In the genomic region with DNA sequence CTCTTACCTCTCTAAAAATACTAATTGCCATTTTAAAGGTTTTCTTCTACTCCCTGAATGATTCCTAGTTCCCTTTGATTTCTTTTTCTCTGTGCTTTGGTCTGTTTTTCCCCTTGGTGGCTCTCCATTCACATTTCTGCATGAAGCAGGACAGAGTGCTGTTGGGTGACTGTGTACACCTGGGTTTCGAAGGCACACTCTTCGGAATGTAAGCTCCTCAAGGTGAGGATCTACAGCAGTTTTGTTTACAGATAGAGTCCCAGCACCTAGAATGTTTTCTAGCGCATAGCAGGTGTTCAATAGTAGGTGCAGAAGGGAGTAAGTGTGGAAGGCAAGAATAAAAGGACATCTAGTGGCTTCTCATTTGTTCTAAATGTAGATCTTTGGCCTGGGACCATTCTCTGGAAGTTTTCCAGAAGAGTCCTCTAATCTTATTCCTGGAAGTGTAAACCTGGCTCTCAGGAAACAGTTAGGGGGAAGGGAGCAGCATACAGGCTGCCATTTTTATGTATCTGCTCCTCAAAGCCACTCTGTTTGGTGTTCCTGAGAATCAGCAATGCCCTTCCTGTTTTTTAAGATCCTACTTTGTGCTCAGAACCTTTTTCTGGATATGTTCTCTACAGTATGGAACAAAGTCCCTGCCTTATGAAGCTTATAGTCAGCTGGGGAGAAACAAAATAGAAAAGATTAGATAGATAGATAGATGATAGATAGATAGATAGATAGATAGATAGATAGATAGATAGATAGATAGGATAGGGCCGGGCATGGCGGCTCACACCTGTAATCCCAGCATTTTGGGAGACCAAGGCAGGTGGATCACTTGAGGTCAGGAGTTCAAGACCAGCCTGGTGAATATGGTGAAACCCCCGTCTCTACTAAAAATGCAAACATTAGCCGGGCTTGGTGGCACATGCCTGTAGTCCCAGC, we compare ENCODE assay signal across 17 cellular contexts. TPM values are rescaled to one million over a fixed set of nuclear protein-coding genes. Genes with fewer than 3 reads are reported as not detected.
"Had no signal": no experiment of that assay in that cellular context is flagged by ENCODE, and none has a peak within 500 bp of the region (broad histone marks: within the 10 kb centered on the region; RNA-seq: fewer than 3 reads in every experiment).

No MANE protein-coding gene starts in this region.

- H3K4me1 ChIP-seq: sigmoid colon had no signal

- H3K4me3 Mint-ChIP-seq: activated naive CD4-positive, alpha-beta T cell treated with anti-CD3 and anti-CD28 coated beads, Interleukin-2, amount 50 U/mL, for 24 hours; brain; dendritic cell treated with granulocyte-macrophage colony-stimulating factor and Interleukin-4, amounts not matched to agents 40 ng/mL and 50 ng/mL, for 4 days; mesothelial cell of epicardium; naive B cell; stimulated activated naive CD8-positive, alpha-beta T cell treated with anti-CD3 and anti-CD28 coated beads, Interleukin-15, Interleukin-2, amounts not matched to agents 100 ng/mL and 50 ng/mL, for 24 hours; T-helper 1 cell treated with Interleukin-12 subunit alpha and Interleukin-12 subunit beta and Interleukin-4 antibody, amounts not matched to agents 30 μg/mL and 1 μg/mL, for 36 hours had no signal

- H3K9me3 Mint-ChIP-seq: activated naive CD4-positive, alpha-beta T cell treated with anti-CD3 and anti-CD28 coated beads, Interleukin-2, amount 50 U/mL, for 24 hours; dendritic cell treated with granulocyte-macrophage colony-stimulating factor and Interleukin-4, amounts not matched to agents 40 ng/mL and 50 ng/mL, for 4 days; mesothelial cell of epicardium; naive B cell; stimulated activated naive CD8-positive, alpha-beta T cell treated with anti-CD3 and anti-CD28 coated beads, Interleukin-15, Interleukin-2, amounts not matched to agents 100 ng/mL and 50 ng/mL, for 24 hours; T-helper 1 cell treated with Interleukin-12 subunit alpha and Interleukin-12 subunit beta and Interleukin-4 antibody, amounts not matched to agents 30 μg/mL and 1 μg/mL, for 36 hours had no signal

- H3K4me1 Mint-ChIP-seq: activated naive CD4-positive, alpha-beta T cell treated with anti-CD3 and anti-CD28 coated beads, Interleukin-2, amount 50 U/mL, for 24 hours; brain; mesothelial cell of epicardium; naive B cell had no signal

- DNase-seq: activated CD4-positive, alpha-beta T cell treated with anti-CD3 and anti-CD28 coated beads, Interleukin-2, amount 50 U/mL, for 1 hour; activated T-cell treated with anti-CD3 and anti-CD28 coated beads, Interleukin-2, amount 50 U/mL, for 1 hour; amniotic stem cell; glutamatergic neuron; naive B cell; SHP77; stimulated activated CD4-positive, alpha-beta T cell treated with anti-CD3 and anti-CD28 coated beads, Interleukin-4, amount 100 ng/mL, for 24 hours had no signal

- H3K27ac ChIP-seq: neutrophil, sigmoid colon had no signal

- H3K36me3 Mint-ChIP-seq: activated naive CD4-positive, alpha-beta T cell treated with anti-CD3 and anti-CD28 coated beads, Interleukin-2, amount 50 U/mL, for 24 hours; brain; mesothelial cell of epicardium; naive B cell had no signal

- H3K36me3 ChIP-seq: esophagus muscularis mucosa, neutrophil, sigmoid colon had no signal

- H3K4me3 ChIP-seq: esophagus muscularis mucosa, sigmoid colon had no signal

- H3K9me3 ChIP-seq: esophagus muscularis mucosa, neutrophil, sigmoid colon had no signal

- H3K27ac Mint-ChIP-seq: activated naive CD4-positive, alpha-beta T cell treated with anti-CD3 and anti-CD28 coated beads, Interleukin-2, amount 50 U/mL, for 24 hours; dendritic cell treated with granulocyte-macrophage colony-stimulating factor and Interleukin-4, amounts not matched to agents 40 ng/mL and 50 ng/mL, for 4 days; mesothelial cell of epicardium; stimulated activated naive CD8-positive, alpha-beta T cell treated with anti-CD3 and anti-CD28 coated beads, Interleukin-15, Interleukin-2, amounts not matched to agents 100 ng/mL and 50 ng/mL, for 24 hours; T-helper 1 cell treated with Interleukin-12 subunit alpha and Interleukin-12 subunit beta and Interleukin-4 antibody, amounts not matched to agents 30 μg/mL and 1 μg/mL, for 36 hours had no signal

- H3K27me3 ChIP-seq: esophagus muscularis mucosa, neutrophil, sigmoid colon had no signal

- H3K27me3 Mint-ChIP-seq: activated naive CD4-positive, alpha-beta T cell treated with anti-CD3 and anti-CD28 coated beads, Interleukin-2, amount 50 U/mL, for 24 hours; naive B cell had no signal

RNA-seq across cellular contexts. Expression of a gene that starts 22.8 kb away (rescaled TPM):
- total RNA-seq: fibroblast of villous mesenchyme had no signal
